18 cellular contexts compared by ENCODE assay signal in the genomic region with DNA sequence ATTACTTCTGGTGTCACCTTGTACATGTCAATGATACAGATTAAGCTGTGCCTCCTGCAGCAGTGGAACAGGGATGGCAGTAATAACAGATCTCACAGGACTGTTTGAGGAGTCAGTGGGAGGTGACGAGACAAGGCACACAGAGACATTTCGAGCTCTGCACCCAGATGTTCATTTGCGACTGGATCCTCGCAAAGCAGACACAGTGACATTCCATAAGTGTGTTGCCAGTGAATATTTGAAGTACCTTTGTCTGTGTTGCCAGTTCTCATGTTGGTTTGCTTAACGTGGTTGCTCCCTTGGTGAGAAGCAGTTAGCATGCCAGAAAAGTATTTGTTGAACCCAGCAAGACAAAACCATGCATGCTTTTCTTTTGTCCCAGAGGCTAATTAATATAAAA.
DNase-seq lines count a peak whose midpoint lies in the region; ATAC-seq and TF ChIP-seq lines count a peak whose summit lies in the region.
"Had no signal": no experiment of that assay in that cellular context is flagged by ENCODE, and none has a peak within 500 bp of the region (broad histone marks: within the 10 kb centered on the region; RNA-seq: fewer than 3 reads in every experiment).

No MANE protein-coding gene starts in this region.

- no peak overlapping the region for H3K27ac ChIP-seq in CD8-positive, alpha-beta T cell (ENCODE audit: low read depth, low read length)
- H3K27ac ChIP-seq in effector memory CD4-positive, alpha-beta T cell (ENCODE audit: insufficient read depth, low read length, poor library complexity, severe bottlenecking): peak overlapping the region; percentile 90
- H3K27ac ChIP-seq: neutrophil, vagina had no signal

- intact Hi-C loops in activated CD4-positive, alpha-beta T cell treated with anti-CD3 and anti-CD28 coated beads, Interleukin-2, amount 10 ng/mL, durations not matched to agents 24 days and 14 days (cut with micrococcal nuclease): loop anchor here (2.0 to 5.0 kb wide), 4 partner anchors 27 to 355 kb away; a partner anchor contains a TSS
- intact Hi-C loops in CD8-positive, alpha-beta T cell (cut with DNase I, micrococcal nuclease): no loop called here

- CTCF ChIA-PET in CD8-positive, alpha-beta T cell (lab: Charles Lee): interaction anchor here (2.0 kb wide), 1 partner anchor 26 kb away, joined by 9 read pairs; no protein-coding TSS in a partner anchor

- TF ChIP-seq CTCF in CD8-positive, alpha-beta T cell (IDR thresholded peaks at IDR 0.05): no peak

- peaks cover 53% of the 10 kb centered on the region for H3K4me1 Mint-ChIP-seq in activated CD4-positive, alpha-beta T cell treated with anti-CD3 and anti-CD28 coated beads, Interleukin-2, amount 10 ng/mL, durations not matched to agents 24 days and 14 days
- H3K4me1 Mint-ChIP-seq in CD8-positive, alpha-beta T cell (ENCODE audit: low read depth): peaks cover 24% of the 10 kb centered on the region
- H3K4me1 Mint-ChIP-seq in T-helper 17 cell: peaks cover 25% of the 10 kb centered on the region

- no peak overlapping the region for H3K4me3 Mint-ChIP-seq in activated CD4-positive, alpha-beta T cell treated with anti-CD3 and anti-CD28 coated beads, Interleukin-2, amount 10 ng/mL, durations not matched to agents 24 days and 14 days
- no peak overlapping the region for H3K4me3 Mint-ChIP-seq in CD8-positive, alpha-beta T cell
- H3K4me3 Mint-ChIP-seq in T-helper 17 cell: no peak overlapping the region

- H3K4me1 ChIP-seq in CD8-positive, alpha-beta T cell (ENCODE audit: insufficient read depth, low read length): peaks cover 18% of the 10 kb centered on the region
- H3K4me1 ChIP-seq in effector memory CD4-positive, alpha-beta T cell (ENCODE audit: control insufficient read depth, insufficient read depth, low read length, poor library complexity, severe bottlenecking): peaks cover 23% of the 10 kb centered on the region
- H3K4me1 ChIP-seq: HAP-1 had no signal

- H3K4me3 ChIP-seq in CD8-positive, alpha-beta T cell (ENCODE audit: low read depth, low read length): no peak overlapping the region
- H3K4me3 ChIP-seq in effector memory CD4-positive, alpha-beta T cell (ENCODE audit: insufficient read depth, low read depth, low read length, poor library complexity, severe bottlenecking): no peak overlapping the region
- H3K4me3 ChIP-seq: HAP-1, heart right ventricle, vagina had no signal

- peaks cover 9% of the 10 kb centered on the region for H3K36me3 Mint-ChIP-seq in activated CD4-positive, alpha-beta T cell treated with anti-CD3 and anti-CD28 coated beads, Interleukin-2, amount 10 ng/mL, durations not matched to agents 24 days and 14 days (ENCODE audit: low read depth)
- no peaks in the 10 kb centered on the region for H3K36me3 Mint-ChIP-seq in CD8-positive, alpha-beta T cell
- H3K36me3 Mint-ChIP-seq in T-helper 17 cell (ENCODE audit: low read depth): peaks cover 3% of the 10 kb centered on the region

- no peak for ATAC-seq in CD8-positive, alpha-beta T cell
- ATAC-seq in T-helper 17 cell: no peak
- ATAC-seq in HG03432 (IDR thresholded peaks at IDR 0.05; ENCODE audit: unreplicated experiment): no peak
- ATAC-seq: heart right ventricle had no signal

- H3K36me3 ChIP-seq in CD8-positive, alpha-beta T cell (ENCODE audit: insufficient read depth, low read length): no peaks in the 10 kb centered on the region
- H3K36me3 ChIP-seq in effector memory CD4-positive, alpha-beta T cell (ENCODE audit: control insufficient read depth, insufficient read depth, low read length): no peaks in the 10 kb centered on the region
- H3K36me3 ChIP-seq: HAP-1, neutrophil had no signal

- no peaks in the 10 kb centered on the region for H3K27me3 ChIP-seq in CD8-positive, alpha-beta T cell (ENCODE audit: insufficient read depth, low read length)
- H3K27me3 ChIP-seq in effector memory CD4-positive, alpha-beta T cell (replicated peaks; ENCODE audit: control insufficient read depth, insufficient read depth, low read length, poor library complexity, severe bottlenecking): no peaks in the 10 kb centered on the region
- H3K27me3 ChIP-seq: heart right ventricle, vagina had no signal

- POLR2A ChIA-PET in CD8-positive, alpha-beta T cell (lab: Charles Lee): no interaction called here

- H3K9me3 ChIP-seq in CD8-positive, alpha-beta T cell (ENCODE audit: low read length): no peaks in the 10 kb centered on the region
- H3K9me3 ChIP-seq in T-helper 17 cell (ENCODE audit: control insufficient read depth, low read length, poor library complexity, severe bottlenecking): no peaks in the 10 kb centered on the region
- H3K9me3 ChIP-seq in effector memory CD4-positive, alpha-beta T cell (ENCODE audit: control insufficient read depth, low read length): no peaks in the 10 kb centered on the region
- H3K9me3 ChIP-seq: HAP-1, heart right ventricle, neutrophil, vagina had no signal

- H3K27ac Mint-ChIP-seq in activated CD4-positive, alpha-beta T cell treated with anti-CD3 and anti-CD28 coated beads, Interleukin-2, amount 10 ng/mL, durations not matched to agents 24 days and 14 days: peak overlapping the region; percentile 97
- peak overlapping the region; percentile 94 for H3K27ac Mint-ChIP-seq in CD8-positive, alpha-beta T cell
- H3K27ac Mint-ChIP-seq in T-helper 17 cell: peak overlapping the region; percentile 95

- no peaks in the 10 kb centered on the region for H3K27me3 Mint-ChIP-seq in activated CD4-positive, alpha-beta T cell treated with anti-CD3 and anti-CD28 coated beads, Interleukin-2, amount 10 ng/mL, durations not matched to agents 24 days and 14 days
- no peaks in the 10 kb centered on the region for H3K27me3 Mint-ChIP-seq in CD8-positive, alpha-beta T cell (ENCODE audit: low read depth)
- no peaks in the 10 kb centered on the region for H3K27me3 Mint-ChIP-seq in T-helper 17 cell

- H3K9me3 Mint-ChIP-seq in activated CD4-positive, alpha-beta T cell treated with anti-CD3 and anti-CD28 coated beads, Interleukin-2, amount 10 ng/mL, durations not matched to agents 24 days and 14 days: peaks cover 3% of the 10 kb centered on the region
- H3K9me3 Mint-ChIP-seq in CD8-positive, alpha-beta T cell: no peaks in the 10 kb centered on the region

- DNase-seq in activated CD4-positive, alpha-beta T cell treated with anti-CD3 and anti-CD28 coated beads, Interleukin-2, amount 10 ng/mL, durations not matched to agents 24 days and 14 days: no peak
- no peak for DNase-seq in activated CD4-positive, alpha-beta T cell treated with anti-CD3 and anti-CD28 coated beads for 48 hours
- DNase-seq in CD8-positive, alpha-beta T cell: no peak
- DNase-seq in T-helper 17 cell: no peak
- no peak for DNase-seq in effector memory CD4-positive, alpha-beta T cell
- DNase-seq in DMS114 treated with DMSO at 0.1 percent for 48 hours (lab: John Stamatoyannopoulos, UW; ENCODE audit: unreplicated experiment): no peak
- DNase-seq in OCI-M2 (lab: John Stamatoyannopoulos, UW; ENCODE audit: unreplicated experiment): no peak
- DNase-seq: activated CD4-positive, alpha-beta T cell treated with anti-CD3 and anti-CD28 coated beads, Interleukin-2, amount 50 U/mL, for 1 hour; anterior cingulate cortex; C1 segment of cervical spinal cord; effector CD8-positive, alpha-beta T cell; heart right ventricle; NCI-H1436; NCI-H446 had no signal
